In the genomic region with DNA sequence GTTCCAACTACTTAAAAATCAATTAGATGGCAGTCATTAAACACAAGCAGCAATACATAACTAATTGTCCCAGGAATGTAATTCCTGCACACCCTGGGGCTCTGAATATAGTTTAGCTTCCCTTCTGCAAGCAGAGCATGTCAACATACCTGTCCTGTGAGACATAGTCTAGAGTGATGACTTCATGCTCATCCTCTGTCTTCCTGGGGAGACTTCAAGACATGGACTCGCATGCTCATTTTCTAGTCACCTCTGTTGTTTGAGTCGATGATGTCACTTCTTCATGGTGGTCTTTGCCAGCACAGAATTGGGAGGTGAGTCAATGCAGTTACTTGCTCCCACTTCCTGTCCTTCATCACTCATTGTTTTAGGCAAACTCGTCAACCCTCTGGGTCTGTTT, we compare ENCODE assay signal across 16 cellular contexts. TPM values are rescaled to one million over a fixed set of nuclear protein-coding genes. Genes with fewer than 3 reads are reported as not detected.
DNase-seq lines count a peak whose midpoint lies in the region; ATAC-seq, FAIRE-seq and TF ChIP-seq lines count a peak whose summit lies in the region.
"Had no signal": no experiment of that assay in that cellular context is flagged by ENCODE, and none has a peak within 500 bp of the region (broad histone marks: within the 10 kb centered on the region; RNA-seq: fewer than 3 reads in every experiment).

No MANE protein-coding gene starts in this region.

- peak; percentile 85 for FAIRE-seq in RCC 7860 (lab: Jason Lieb, UNC)
- no peak for FAIRE-seq in kidney (lab: Jason Lieb, UNC)
- FAIRE-seq: D721Med had no signal

- no peaks in the 10 kb centered on the region for H3K9me3 ChIP-seq in kidney (ENCODE audit: control insufficient read depth in 1 of 2, low read length in 2 of 2)
- H3K9me3 ChIP-seq: right atrium auricular region had no signal

- no peak overlapping the region for H3K4me3 ChIP-seq in kidney (ENCODE audit: low read length in 2 of 2)
- H3K4me3 ChIP-seq: right atrium auricular region had no signal

- no peak overlapping the region for H3K9ac ChIP-seq in kidney (ENCODE audit: low read length in 2 of 2)

- no peak for ATAC-seq in GM19397 (IDR thresholded peaks at IDR 0.05; ENCODE audit: unreplicated experiment)
- ATAC-seq: activated T-helper 17 cell treated with anti-CD3 and anti-CD28 coated beads, Interleukin-2, amount 50 U/mL, for 72 hours had no signal

- intact Hi-C loops in kidney (cut with DNase I): no loop called here

- peak overlapping the region; percentile 67 for H3K27ac ChIP-seq in epithelial cell of prostate
- no peak overlapping the region for H3K27ac ChIP-seq in kidney (ENCODE audit: low read depth in 2 of 2, low read length in 2 of 2)
- H3K27ac ChIP-seq: right atrium auricular region had no signal

- DNase-seq in GM04503 (ENCODE audit: low read depth): peak; percentile 35
- peak; percentile 95 for DNase-seq in RCC 7860 (ENCODE audit: low spot score)
- DNase-seq in epithelial cell of prostate (ENCODE audit: low read depth, low spot score): peak; percentile 91
- DNase-seq in pulmonary artery endothelial cell (ENCODE audit: low read depth, low spot score): peak; percentile 26
- no peak for DNase-seq in kidney
- no peak for DNase-seq in activated CD4-positive, alpha-beta T cell treated with anti-CD3 and anti-CD28 coated beads for 48 hours
- no peak for DNase-seq in NCI-H2081 (lab: John Stamatoyannopoulos, UW)
- DNase-seq: erythroblast, NCI-H748 treated with DMSO at 0.1 percent for 48 hours had no signal

- no peak for TF ChIP-seq CTCF in kidney (IDR thresholded peaks at IDR 0.05; ENCODE audit: borderline replicate concordance, extremely low read depth, insufficient read depth)

- H3K36me3 ChIP-seq in kidney (ENCODE audit: control insufficient read depth in 1 of 2, insufficient read depth in 2 of 2, low read length in 2 of 2): peaks cover 0 to 3% of the 10 kb centered on the region in 2 donors
- H3K36me3 ChIP-seq: right atrium auricular region had no signal

- no peaks in the 10 kb centered on the region for H3K4me1 ChIP-seq in kidney (ENCODE audit: control insufficient read depth in 1 of 2, insufficient read depth in 1 of 2, low read depth in 1 of 2, low read length in 2 of 2)
- H3K4me1 ChIP-seq: right atrium auricular region had no signal

RNA-seq across cellular contexts. Expression of gene C3orf52, which starts 15.8 kb away (rescaled TPM):
- total RNA-seq in pulmonary artery endothelial cell (5.7 TPM in 2 replicates), kidney (5.2 TPM)
- polyA plus RNA-seq in kidney (ENCODE audit: insufficient read depth, low read depth, low replicate concordance): 3.8 TPM

RNA-seq across cellular contexts. Expression of gene GCSAM, which starts 31.1 kb away (rescaled TPM):
- not detected in 2 replicates for total RNA-seq in pulmonary artery endothelial cell
- 0.88 TPM for total RNA-seq in kidney
- not detected for polyA plus RNA-seq in kidney (ENCODE audit: insufficient read depth, low read depth, low replicate concordance)
- total RNA-seq: cardiac septum, myocyte, SK-MEL-5 had no signal

Comparison
In these comparisons a context has a peak if more than half of its experiments do, and no peak if none do; other contexts are left out.
1. DNase-seq: peak in GM04503 (single experiment), RCC 7860 (single experiment), epithelial cell of prostate (single experiment) and pulmonary artery endothelial cell (single experiment); none in kidney (single experiment), activated CD4-positive, alpha-beta T cell treated with anti-CD3 and anti-CD28 coated beads for 48 hours (single experiment) and NCI-H2081 (0 of 2).